ENCODE assay signal across 8 cellular contexts in the genomic region with DNA sequence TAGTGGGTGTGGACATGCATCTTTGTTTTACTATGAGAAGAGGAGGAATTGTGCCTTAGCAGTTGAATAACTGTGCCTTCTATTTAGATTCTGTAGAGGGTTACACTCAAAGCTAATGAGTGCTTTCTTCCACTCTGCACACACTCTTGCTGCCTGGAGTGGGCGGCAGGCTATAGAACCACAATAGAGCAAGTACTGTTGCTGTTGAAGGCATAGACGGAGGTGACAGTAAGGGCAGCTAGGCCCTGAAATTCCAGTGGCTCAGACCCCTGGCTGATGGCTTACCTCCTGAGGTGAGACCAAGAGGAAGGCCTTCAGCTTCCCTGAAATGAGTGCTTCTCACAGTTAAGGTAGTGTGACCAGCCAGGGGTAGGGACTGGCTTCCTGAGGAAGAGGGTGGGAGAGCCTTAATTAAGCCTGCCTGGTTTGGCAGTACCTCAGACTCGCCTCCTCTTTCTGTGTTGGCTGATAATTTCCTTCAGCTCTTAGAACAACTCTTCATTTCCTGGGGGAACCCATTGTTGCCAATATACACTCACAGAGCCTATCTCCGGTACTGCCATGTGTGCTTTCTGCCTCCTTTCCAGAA. TPM values are rescaled to one million over a fixed set of nuclear protein-coding genes. Genes with fewer than 3 reads are reported as not detected.
A peak's percentile ranks its signal among the peaks of the same experiment; 100 is the strongest.
DNase-seq lines count a peak whose midpoint lies in the region; ATAC-seq and TF ChIP-seq lines count a peak whose summit lies in the region.

No MANE protein-coding gene starts in this region.

- DNase-seq in COR-L47 (lab: John Stamatoyannopoulos, UW) (peak; percentile 17), NCI-H345 treated with DMSO at 0.1 percent for 48 hours (lab: John Stamatoyannopoulos, UW; ENCODE audit: unreplicated experiment) (peak; percentile 20), cerebellum (ENCODE audit: low spot score) (peak; percentile 55), MM.1S (no peak)

- H3K27ac ChIP-seq in rectal smooth muscle tissue (ENCODE audit: low read depth, low read length) (peak overlapping the region; percentile 19), MM.1S (ENCODE audit: low read length) (no peak overlapping the region)

- H3K79me2 ChIP-seq in MM.1S (ENCODE audit: low read length) = peaks cover 96% of the 10 kb centered on the region

- no peaks in the 10 kb centered on the region for H3K9me3 ChIP-seq in MM.1S (replicated peaks; ENCODE audit: insufficient read depth, low read length)

- no peaks in the 10 kb centered on the region for H3K27me3 ChIP-seq in rectal smooth muscle tissue (ENCODE audit: control insufficient read depth, insufficient read depth, low read length)
- no peaks in the 10 kb centered on the region for H3K27me3 ChIP-seq in MM.1S (replicated peaks; ENCODE audit: insufficient read depth, low read length)

- TF ChIP-seq CTCF in MM.1S (IDR thresholded peaks at IDR 0.05; ENCODE audit: low read length) = no peak

- H3K9ac ChIP-seq in rectal smooth muscle tissue (ENCODE audit: low read length) = no peak overlapping the region
- H3K9ac ChIP-seq in MM.1S (ENCODE audit: low read length) = no peak overlapping the region

- H2AFZ ChIP-seq in MM.1S (ENCODE audit: low read length) = no peak overlapping the region

- H4K20me1 ChIP-seq in MM.1S (ENCODE audit: insufficient read depth, low read length) = no peaks in the 10 kb centered on the region

- no peak overlapping the region for H3K4me2 ChIP-seq in MM.1S (ENCODE audit: low read depth, low read length)

- H3K4me1 ChIP-seq in rectal smooth muscle tissue (ENCODE audit: control insufficient read depth, insufficient read depth, low read length) = peaks cover 47% of the 10 kb centered on the region
- H3K4me1 ChIP-seq in MM.1S (ENCODE audit: low read length) = peaks cover 12% of the 10 kb centered on the region

- no peak for ATAC-seq in HG03280 (IDR thresholded peaks at IDR 0.05; ENCODE audit: unreplicated experiment)
- no peak for ATAC-seq in GM21526 (IDR thresholded peaks at IDR 0.05; ENCODE audit: low FRiP score, unreplicated experiment)
- ATAC-seq in HG03342 (IDR thresholded peaks at IDR 0.05; ENCODE audit: unreplicated experiment) = no peak

- H3K4me3 ChIP-seq in rectal smooth muscle tissue (ENCODE audit: low read length) = no peak overlapping the region
- H3K4me3 ChIP-seq in MM.1S (ENCODE audit: low read length) = no peak overlapping the region

- H3K36me3 ChIP-seq in rectal smooth muscle tissue (ENCODE audit: control insufficient read depth, insufficient read depth, low read length) = no peaks in the 10 kb centered on the region
- H3K36me3 ChIP-seq in MM.1S (replicated peaks; ENCODE audit: insufficient read depth, low read length) = no peaks in the 10 kb centered on the region

- no peaks in the 10 kb centered on the region for H3K9me2 ChIP-seq in MM.1S (replicated peaks; ENCODE audit: insufficient read depth, low read length)

- H3F3A ChIP-seq in MM.1S (ENCODE audit: insufficient read depth, low read length) = no peaks in the 10 kb centered on the region

RNA-seq across cellular contexts. Expression of gene SUSD6, which starts 24.7 kb away (rescaled TPM):
- 11.5 TPM for total RNA-seq in cerebellum
